In the genomic region with DNA sequence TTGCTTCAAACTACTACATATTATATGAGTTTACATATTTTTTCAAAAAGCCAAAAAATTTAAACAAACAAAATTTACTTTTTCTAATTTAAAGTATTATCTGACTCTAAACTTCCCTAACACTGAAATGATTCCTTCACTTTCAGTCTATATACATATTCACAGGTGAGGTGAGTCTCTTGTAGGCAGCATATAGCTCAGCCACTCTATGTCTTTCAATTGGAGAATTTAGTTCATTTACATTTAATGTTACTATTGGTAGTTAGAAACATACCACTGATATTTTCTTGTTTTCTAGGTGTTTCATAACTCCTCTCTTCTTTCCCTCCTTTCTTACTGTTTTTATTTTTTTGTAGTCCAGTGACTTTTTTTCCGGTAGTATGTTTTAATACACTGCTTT, we compare ENCODE assay signal across 8 cellular contexts.
"Had no signal": no experiment of that assay in that cellular context is flagged by ENCODE, and none has a peak within 500 bp of the region (broad histone marks: within the 10 kb centered on the region; RNA-seq: fewer than 3 reads in every experiment).

No MANE protein-coding gene starts in this region.

- H3K4me2 ChIP-seq: KMS-11 had no signal

- H3K9ac ChIP-seq: KMS-11 had no signal

- FAIRE-seq: HepG2, HTR-8/SVneo had no signal

- DNase-seq: IMR-90, Karpas-422, KBM-7, KG1 had no signal

- H3K27ac ChIP-seq: HL-60, KMS-11 had no signal

- ATAC-seq: HepG2 had no signal
